ENCODE assay signal across 17 cellular contexts in genomic region chr17:61159415-61159814, GRCh38.
DNase-seq lines count a peak whose midpoint lies in the region; ATAC-seq and TF ChIP-seq lines count a peak whose summit lies in the region.
"Had no signal": no experiment of that assay in that cellular context is flagged by ENCODE, and none has a peak within 500 bp of the region (broad histone marks: within the 10 kb centered on the region; RNA-seq: fewer than 3 reads in every experiment).

No MANE protein-coding gene starts in this region.

- H3K4me1 Mint-ChIP-seq in endothelial cell (ENCODE audit: unreplicated experiment): peaks cover 46% of the 10 kb centered on the region
- H3K4me1 Mint-ChIP-seq in osteocyte (ENCODE audit: unreplicated experiment): peaks cover 37% of the 10 kb centered on the region
- H3K4me1 Mint-ChIP-seq: central memory CD8-positive, alpha-beta T cell had no signal

- H3K27ac Mint-ChIP-seq in endothelial cell (ENCODE audit: unreplicated experiment) (peak overlapping the region; percentile 85), osteocyte (ENCODE audit: unreplicated experiment) (peak overlapping the region; percentile 10)
- H3K27ac Mint-ChIP-seq: activated T-helper 17 cell treated with anti-CD3 and anti-CD28 coated beads, Interleukin-2, amount 50 U/mL, for 72 hours had no signal

- H3K27ac ChIP-seq in OCI-LY3 (ENCODE audit: low read length): no peak overlapping the region

- H3K36me3 Mint-ChIP-seq in endothelial cell (ENCODE audit: low read depth, unreplicated experiment): peaks cover 6% of the 10 kb centered on the region
- peaks cover under 1% of the 10 kb centered on the region for H3K36me3 Mint-ChIP-seq in osteocyte (ENCODE audit: unreplicated experiment)

- H3K4me1 ChIP-seq in OCI-LY3 (ENCODE audit: low read length): peaks cover 20% of the 10 kb centered on the region

- TF ChIP-seq CTCF in OCI-LY3 (IDR thresholded peaks at IDR 0.05; ENCODE audit: low read depth, low read length): no peak
- no peak for TF ChIP-seq CTCF in endothelial cell (IDR thresholded peaks at IDR 0.05; ENCODE audit: unreplicated experiment)
- no peak for TF ChIP-seq CTCF in osteocyte (IDR thresholded peaks at IDR 0.05)

- H3K9me3 Mint-ChIP-seq in endothelial cell (ENCODE audit: unreplicated experiment) (no peaks in the 10 kb centered on the region), osteocyte (ENCODE audit: unreplicated experiment) (no peaks in the 10 kb centered on the region)

- ATAC-seq in GM18868 (IDR thresholded peaks at IDR 0.05; ENCODE audit: unreplicated experiment) (peak; percentile 46), HG03095 (IDR thresholded peaks at IDR 0.05; ENCODE audit: unreplicated experiment) (no peak), GM21786 (IDR thresholded peaks at IDR 0.05; ENCODE audit: unreplicated experiment) (no peak)
- ATAC-seq: activated T-helper 17 cell treated with anti-CD3 and anti-CD28 coated beads, Interleukin-2, amount 50 U/mL, for 72 hours had no signal

- H3K27me3 Mint-ChIP-seq in endothelial cell (ENCODE audit: unreplicated experiment) (no peaks in the 10 kb centered on the region), osteocyte (ENCODE audit: unreplicated experiment) (no peaks in the 10 kb centered on the region)
- H3K27me3 Mint-ChIP-seq: activated T-helper 17 cell treated with anti-CD3 and anti-CD28 coated beads, Interleukin-2, amount 50 U/mL, for 72 hours; central memory CD8-positive, alpha-beta T cell had no signal

- no peak overlapping the region for H3K9ac ChIP-seq in OCI-LY3 (ENCODE audit: low read length)

- no peak overlapping the region for H3K4me3 ChIP-seq in OCI-LY3 (ENCODE audit: low read length)
- H3K4me3 ChIP-seq: HAP-1, tibial nerve had no signal

- no peaks in the 10 kb centered on the region for H4K20me1 ChIP-seq in OCI-LY3 (ENCODE audit: insufficient read depth, low read length)

- no peak overlapping the region for H3K4me3 Mint-ChIP-seq in endothelial cell (ENCODE audit: unreplicated experiment)
- H3K4me3 Mint-ChIP-seq in osteocyte (ENCODE audit: unreplicated experiment): no peak overlapping the region
- H3K4me3 Mint-ChIP-seq: activated T-helper 17 cell treated with anti-CD3 and anti-CD28 coated beads, Interleukin-2, amount 50 U/mL, for 72 hours; central memory CD8-positive, alpha-beta T cell had no signal

- H3K27me3 ChIP-seq in OCI-LY3 (ENCODE audit: low read depth, low read length): 0 out of 2 replicates have a peak, but pooled peaks cover 4% of the 10 kb centered on the region
- H3K27me3 ChIP-seq: tibial nerve had no signal

- H3K9me3 ChIP-seq in OCI-LY3 (ENCODE audit: insufficient read depth, low read length): no peaks in the 10 kb centered on the region
- H3K9me3 ChIP-seq: HAP-1 had no signal

- H2AFZ ChIP-seq in OCI-LY3 (ENCODE audit: low read depth, low read length): no peak overlapping the region

- H3K36me3 ChIP-seq in OCI-LY3 (replicated peaks; ENCODE audit: low read depth, low read length): no peaks in the 10 kb centered on the region
- H3K36me3 ChIP-seq: HAP-1 had no signal

- DNase-seq in endothelial cell (ENCODE audit: low spot score): no peak
- DNase-seq in osteocyte (ENCODE audit: extremely low spot score, unreplicated experiment): no peak
- DNase-seq in HUDEP-2 (lab: John Stamatoyannopoulos, UW; ENCODE audit: unreplicated experiment in 76 of 76): no peak
- DNase-seq in medulla oblongata (ENCODE audit: extremely low spot score): no peak
- DNase-seq: activated CD4-positive, alpha-beta T cell treated with anti-CD3 and anti-CD28 coated beads for 1 hour; COR-L47; erythroblast; NCI-H1694; NCI-H82 had no signal

- 0 out of 2 replicates have a peak overlapping the region, but pooled peaks have one; percentile 4 for H3K4me2 ChIP-seq in OCI-LY3 (ENCODE audit: low read length)

- no peaks in the 10 kb centered on the region for H3K79me2 ChIP-seq in OCI-LY3 (ENCODE audit: low read length)
